ENCODE assay signal across 12 cellular contexts in the genomic region with DNA sequence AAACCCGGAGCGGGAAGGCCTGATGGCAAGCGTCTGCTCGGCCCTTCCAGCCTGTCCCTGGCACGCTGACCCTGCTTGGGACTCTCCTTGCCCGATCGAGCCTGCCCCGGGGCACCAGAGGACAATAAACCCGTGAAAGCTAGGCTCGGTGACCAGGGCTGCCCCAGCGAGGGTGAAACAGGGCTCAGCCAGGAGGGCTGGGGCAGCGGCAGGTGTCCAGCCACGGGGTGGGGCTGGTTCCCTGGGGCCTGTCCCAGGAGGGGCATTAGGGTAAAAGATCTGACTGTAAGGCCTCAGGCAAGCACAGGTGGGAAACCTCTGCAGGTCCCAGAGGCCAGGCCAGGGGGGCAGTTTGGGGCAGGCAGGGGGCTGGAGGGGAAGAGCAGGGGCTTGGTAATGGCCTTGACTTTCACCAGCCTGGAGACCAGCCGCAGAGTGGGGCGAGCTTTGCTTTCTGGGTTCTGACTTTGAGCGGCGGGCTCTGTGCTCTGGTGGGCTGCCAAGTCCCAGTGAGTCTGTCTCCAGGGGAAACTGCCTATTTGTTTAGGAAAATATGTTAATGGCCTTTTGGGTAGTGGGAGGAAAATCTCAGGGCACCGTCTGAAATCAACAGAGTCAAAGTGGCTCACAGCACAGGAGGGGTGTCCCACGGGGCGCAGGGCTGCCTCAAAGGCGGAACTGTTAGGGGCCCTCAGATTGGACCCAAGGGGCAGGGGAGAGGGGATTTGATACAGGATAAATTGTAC.
DNase-seq lines count a peak whose midpoint lies in the region; ATAC-seq and TF ChIP-seq lines count a peak whose summit lies in the region.
"Had no signal": no experiment of that assay in that cellular context is flagged by ENCODE, and none has a peak within 500 bp of the region (broad histone marks: within the 10 kb centered on the region; RNA-seq: fewer than 3 reads in every experiment).

No MANE protein-coding gene starts in this region.

- H3K9me3 ChIP-seq in Karpas-422 (ENCODE audit: low read length) = no peaks in the 10 kb centered on the region
- H3K9me3 ChIP-seq in WERI-Rb-1 (ENCODE audit: severe bottlenecking) = peaks cover 2% of the 10 kb centered on the region
- H3K9me3 ChIP-seq in hepatocyte (ENCODE audit: low read depth) = no peaks in the 10 kb centered on the region
- H3K9me3 ChIP-seq in gastrocnemius medialis = no peaks in the 10 kb centered on the region

- intact Hi-C loops in gastrocnemius medialis (cut with DNase I; ENCODE audit: low total_unique reads) = loop anchor here (10.0 kb wide), 1 partner anchor 645 kb away; no protein-coding TSS in a partner anchor

- H3K79me2 ChIP-seq in Karpas-422 (ENCODE audit: low read length) = no peaks in the 10 kb centered on the region
- no peaks in the 10 kb centered on the region for H3K79me2 ChIP-seq in hepatocyte

- H3K4me1 ChIP-seq in Karpas-422 (ENCODE audit: low read length) (peaks cover 75% of the 10 kb centered on the region), hepatocyte (ENCODE audit: insufficient read depth) (peaks cover 15% of the 10 kb centered on the region), gastrocnemius medialis (peaks cover 17 to 24% of the 10 kb centered on the region in 2 donors)

- H3K4me3 ChIP-seq in Karpas-422 (ENCODE audit: low read length) (peak overlapping the region; percentile 58), WERI-Rb-1 (ENCODE audit: low read depth, low read length) (no peak overlapping the region), hepatocyte (no peak overlapping the region), gastrocnemius medialis (no peak overlapping the region)

- H3K27me3 ChIP-seq in Karpas-422 (ENCODE audit: low read length) (no peaks in the 10 kb centered on the region), WERI-Rb-1 (ENCODE audit: insufficient read depth, low read depth, severe bottlenecking) (no peaks in the 10 kb centered on the region), hepatocyte (no peaks in the 10 kb centered on the region), gastrocnemius medialis (no peaks in the 10 kb centered on the region)

- H3K27ac ChIP-seq in Karpas-422 (ENCODE audit: low read length) (peak overlapping the region; percentile 97), WERI-Rb-1 (no peak overlapping the region), hepatocyte (peak overlapping the region; percentile 27), gastrocnemius medialis (peak overlapping the region; percentile 27 to 52 (median 49))

- ATAC-seq in gastrocnemius medialis (peak in 1 of 2 donors; percentile 10), HG02763 (IDR thresholded peaks at IDR 0.05; ENCODE audit: unreplicated experiment) (no peak)

- 74% methylated on average over 21 of the region's 21 CpGs for WGBS in hepatocyte (ENCODE audit: low lambda C conversion rate, missing lambda C conversion rate)

- H4K20me1 ChIP-seq in Karpas-422 (ENCODE audit: insufficient read depth, low read depth, low read length) = no peaks in the 10 kb centered on the region
- H4K20me1 ChIP-seq in hepatocyte (ENCODE audit: insufficient read depth, poor library complexity, severe bottlenecking) = no peaks in the 10 kb centered on the region

- H3K4me2 ChIP-seq in Karpas-422 (ENCODE audit: low read depth, low read length, poor library complexity, severe bottlenecking) = peak overlapping the region; percentile 74
- H3K4me2 ChIP-seq in hepatocyte = no peak overlapping the region

- in situ Hi-C loops in gastrocnemius medialis (cut with MboI; ENCODE audit: low sequenced_read_pairs in 4 of 4) = loop anchor here in 2 of 4 donors (10.0 to 25.0 kb wide), 2 partner anchors 45 to 257 kb away; no protein-coding TSS in a partner anchor

- peak overlapping the region; percentile 77 for H3K9ac ChIP-seq in Karpas-422 (ENCODE audit: low read length)

- 0 out of 2 replicates have a peak, but pooled peaks have one; percentile 5 for TF ChIP-seq CTCF in WERI-Rb-1 (IDR thresholded peaks at IDR 0.05; ENCODE audit: low read depth, low read length)
- TF ChIP-seq CTCF in hepatocyte (IDR thresholded peaks at IDR 0.05; ENCODE audit: poor library complexity) = no peak
- TF ChIP-seq CTCF in gastrocnemius medialis (IDR thresholded peaks at IDR 0.05 in 4 of 5, conservative IDR thresholded peaks at IDR 0.05 in 1 of 5) = no peak

- H3K9me2 ChIP-seq in Karpas-422 (replicated peaks; ENCODE audit: insufficient read depth, low read length) (no peaks in the 10 kb centered on the region), hepatocyte (replicated peaks; ENCODE audit: insufficient read depth) (no peaks in the 10 kb centered on the region)

- no peak for TF ChIP-seq POLR2A in gastrocnemius medialis (IDR thresholded peaks at IDR 0.05)

- H3K36me3 ChIP-seq in Karpas-422 (ENCODE audit: insufficient read depth, low read length) (peaks cover 4% of the 10 kb centered on the region; the same call in 1 of the 2 replicates), WERI-Rb-1 (no peaks in the 10 kb centered on the region), hepatocyte (replicated peaks; ENCODE audit: insufficient read depth, low read depth) (no peaks in the 10 kb centered on the region), gastrocnemius medialis (no peaks in the 10 kb centered on the region)

- H2AFZ ChIP-seq in Karpas-422 (ENCODE audit: low read length) (no peak overlapping the region), hepatocyte (no peak overlapping the region)

- DNase-seq in Karpas-422 (peak; percentile 97), WERI-Rb-1 (no peak), hepatocyte (ENCODE audit: low spot score) (no peak), gastrocnemius medialis (peak in 1 of 2 donors; percentile 59), HPDE6-E6E7 (ENCODE audit: extremely low spot score) (no peak), islet precursor cell (no peak), NCI-H226 (no peak)
- DNase-seq: activated CD4-positive, CD25-positive, alpha-beta regulatory T cell treated with anti-CD3 and anti-CD28 coated beads, Interleukin-2, amount 50 U/mL, for 72 hours; activated T-cell treated with anti-CD3 and anti-CD28 coated beads, Interleukin-2, amount 50 U/mL, for 1 hour; amniotic stem cell; stimulated activated naive CD4-positive, alpha-beta T cell treated with Interleukin-2 at 50 U/mL for 16 hours had no signal
